Comparison of ENCODE assay signal across 8 cellular contexts in genomic region chr15:65792988-65793812, GRCh38. TPM values are rescaled to one million over a fixed set of nuclear protein-coding genes. Genes with fewer than 3 reads are reported as not detected.
DNase-seq lines count a peak whose midpoint lies in the region; ATAC-seq and TF ChIP-seq lines count a peak whose summit lies in the region.

No MANE protein-coding gene starts in this region.

- H3K27me3 ChIP-seq in SK-N-SH (ENCODE audit: insufficient read depth) (no peaks in the 10 kb centered on the region), iPS-20b (ENCODE audit: insufficient read depth, low read length) (peaks cover 6% of the 10 kb centered on the region; the same call in 1 of the 2 replicates), stomach (no peaks in the 10 kb centered on the region)

- CTCF ChIA-PET in SK-N-SH (lab: Yijun Ruan, JAX): interaction anchor here (0.9 kb wide), 2 partner anchors 12 to 64 kb away, joined by 4 to 5 read pairs; no protein-coding TSS in a partner anchor

- H3K4me2 ChIP-seq in SK-N-SH: peak overlapping the region; percentile 68

- H3K9me3 Mint-ChIP-seq in activated T-helper 2 cell treated with anti-CD3 and anti-CD28 coated beads, Interferon-gamma antibody, Interleukin-2, Interleukin-4, amounts not matched to agents 10 μg/mL and 5 μg/mL and 100 μg/mL, durations not matched to agents 14 hours and 24 hours and 36 hours: no peaks in the 10 kb centered on the region

- H3K27ac ChIP-seq in SK-N-SH (ENCODE audit: low read depth in 2 of 2, low read length in 1 of 2) (peak overlapping the region; percentile 73 to 83; a peak in 2 of 4 replicates), iPS-20b (ENCODE audit: low read length) (peak overlapping the region; percentile 3), stomach (peak overlapping the region in 4 of 5 donors; percentile 99 to 100 (median 99))

- peak overlapping the region; percentile 87 for H3K4me3 Mint-ChIP-seq in activated T-helper 2 cell treated with anti-CD3 and anti-CD28 coated beads, Interferon-gamma antibody, Interleukin-2, Interleukin-4, amounts not matched to agents 10 μg/mL and 5 μg/mL and 100 μg/mL, durations not matched to agents 14 hours and 24 hours and 36 hours (ENCODE audit: low read depth)

- peaks cover 60% of the 10 kb centered on the region for H3K4me1 Mint-ChIP-seq in activated T-helper 2 cell treated with anti-CD3 and anti-CD28 coated beads, Interferon-gamma antibody, Interleukin-2, Interleukin-4, amounts not matched to agents 10 μg/mL and 5 μg/mL and 100 μg/mL, durations not matched to agents 14 hours and 24 hours and 36 hours (ENCODE audit: low read depth)

- TF ChIP-seq RAD21 in SK-N-SH (IDR thresholded peaks at IDR 0.05; ENCODE audit: low read length): no peak

- ATAC-seq in SK-N-SH treated with all-trans-retinoic acid at 6 μM for 48 hours: no peak
- ATAC-seq in GM18861 (IDR thresholded peaks at IDR 0.05; ENCODE audit: unreplicated experiment): no peak
- no peak for ATAC-seq in HG02798 (IDR thresholded peaks at IDR 0.05; ENCODE audit: poor library complexity, unreplicated experiment)

- no peaks in the 10 kb centered on the region for H3K9me2 ChIP-seq in SK-N-SH

- TF ChIP-seq EP300 in SK-N-SH (IDR thresholded peaks at IDR 0.05; ENCODE audit: borderline replicate concordance in 1 of 2, low read depth in 1 of 2, low read length in 1 of 2) (no peak), stomach (IDR thresholded peaks at IDR 0.05) (no peak)

- POLR2A ChIA-PET in SK-N-SH (lab: Yijun Ruan, JAX): interaction anchor here (2.9 kb wide), 1 partner anchor 76 kb away, joined by 12 read pairs; the partner anchor contains the start of gene RAB11A

- WGBS in SK-N-SH (ENCODE audit: low lambda C conversion rate): 94% methylated on average over 13 of the region's 13 CpGs
- 91 to 97% (median 96%) methylated on average over 13 of the region's 13 CpGs for WGBS in stomach, 5 donors

- DNase-seq in SK-N-SH (no peak), stomach (no peak), NCI-H2227 treated with DMSO at 0.1 percent for 48 hours (lab: John Stamatoyannopoulos, UW) (no peak)
- no peak for DNase-seq in activated T-helper 2 cell treated with anti-CD3 and anti-CD28 coated beads, Interferon-gamma antibody, Interleukin-2, Interleukin-4, amounts not matched to agents 10 μg/mL and 5 μg/mL and 100 μg/mL, durations not matched to agents 14 hours and 24 hours and 36 hours (ENCODE audit: low spot score)

- no peak for TF ChIP-seq CTCF in SK-N-SH (IDR thresholded peaks at IDR 0.05)
- no peak for TF ChIP-seq CTCF in stomach (IDR thresholded peaks at IDR 0.05)

- no peaks in the 10 kb centered on the region for H4K20me1 ChIP-seq in SK-N-SH (ENCODE audit: insufficient read depth)

- peaks cover 26% of the 10 kb centered on the region for H3K79me2 ChIP-seq in SK-N-SH (ENCODE audit: insufficient read depth)

- intact Hi-C loops in activated T-helper 2 cell treated with anti-CD3 and anti-CD28 coated beads, Interferon-gamma antibody, Interleukin-2, Interleukin-4, amounts not matched to agents 10 μg/mL and 5 μg/mL and 100 μg/mL, durations not matched to agents 14 hours and 24 hours and 36 hours (cut with micrococcal nuclease): loop anchor here (1.0 to 2.0 kb wide), 3 partner anchors 12 to 36 kb away; no protein-coding TSS in a partner anchor
- intact Hi-C loops in stomach (cut with DNase I; ENCODE audit: low total_unique reads): no loop called here

- no peaks in the 10 kb centered on the region for H3K27me3 Mint-ChIP-seq in activated T-helper 2 cell treated with anti-CD3 and anti-CD28 coated beads, Interferon-gamma antibody, Interleukin-2, Interleukin-4, amounts not matched to agents 10 μg/mL and 5 μg/mL and 100 μg/mL, durations not matched to agents 14 hours and 24 hours and 36 hours (ENCODE audit: low read depth)

- H3K9ac ChIP-seq in SK-N-SH (peak overlapping the region; percentile 69), iPS-20b (ENCODE audit: low read depth, low read length) (peak overlapping the region; percentile 84)

- peak overlapping the region; percentile 68 to 79 for H3K4me3 ChIP-seq in SK-N-SH (ENCODE audit: low read depth in 2 of 2, low read length in 1 of 2)
- peak overlapping the region; percentile 95 for H3K4me3 ChIP-seq in iPS-20b (ENCODE audit: low read length)
- peak overlapping the region; percentile 71 to 99 (median 88) for H3K4me3 ChIP-seq in stomach

- peaks cover 0 to 6% of the 10 kb centered on the region in 2 experiments; a peak in 3 of 4 replicates for H3K4me1 ChIP-seq in SK-N-SH (ENCODE audit: control insufficient read depth in 1 of 2, insufficient read depth in 2 of 2, low read depth in 1 of 2, low read length in 1 of 2)
- H3K4me1 ChIP-seq in iPS-20b (ENCODE audit: insufficient read depth, low read length): no peaks in the 10 kb centered on the region
- H3K4me1 ChIP-seq in stomach: peaks cover 8 to 34% (median 23%) of the 10 kb centered on the region in 4 donors

- peaks cover 3% of the 10 kb centered on the region for H3F3A ChIP-seq in SK-N-SH (replicated peaks; ENCODE audit: insufficient read depth)

- H3K9me3 ChIP-seq in SK-N-SH: no peaks in the 10 kb centered on the region
- no peaks in the 10 kb centered on the region for H3K9me3 ChIP-seq in iPS-20b (ENCODE audit: insufficient read depth, low read depth, low read length)
- no peaks in the 10 kb centered on the region for H3K9me3 ChIP-seq in stomach

- no peak for TF ChIP-seq POLR2A in stomach (IDR thresholded peaks at IDR 0.05)

- peak overlapping the region; percentile 83 for H2AFZ ChIP-seq in SK-N-SH (ENCODE audit: low read depth)

- H3K27ac Mint-ChIP-seq in activated T-helper 2 cell treated with anti-CD3 and anti-CD28 coated beads, Interferon-gamma antibody, Interleukin-2, Interleukin-4, amounts not matched to agents 10 μg/mL and 5 μg/mL and 100 μg/mL, durations not matched to agents 14 hours and 24 hours and 36 hours: peak overlapping the region; percentile 99

- no peaks in the 10 kb centered on the region for H3K36me3 ChIP-seq in SK-N-SH (replicated peaks in 1 of 2; ENCODE audit: control insufficient read depth in 1 of 2, insufficient read depth in 2 of 2, low read length in 1 of 2)
- H3K36me3 ChIP-seq in iPS-20b (ENCODE audit: insufficient read depth, low read depth, low read length): no peaks in the 10 kb centered on the region
- H3K36me3 ChIP-seq in stomach: no peaks in the 10 kb centered on the region

- peaks cover 10% of the 10 kb centered on the region for H3K36me3 Mint-ChIP-seq in activated T-helper 2 cell treated with anti-CD3 and anti-CD28 coated beads, Interferon-gamma antibody, Interleukin-2, Interleukin-4, amounts not matched to agents 10 μg/mL and 5 μg/mL and 100 μg/mL, durations not matched to agents 14 hours and 24 hours and 36 hours (ENCODE audit: low read depth)

TF ChIP-seq in SK-N-SH, 30 proteins besides CTCF, POLR2A, EP300 and RAD21 (continues in another document):
- TF ChIP-seq NRF1 (IDR thresholded peaks at IDR 0.05; ENCODE audit: low read depth, low read length): no peak
- TF ChIP-seq TEAD4 (IDR thresholded peaks at IDR 0.05; ENCODE audit: borderline replicate concordance, insufficient read depth): no peak
- no peak for TF ChIP-seq MXI1 (IDR thresholded peaks at IDR 0.05; ENCODE audit: low read depth, low read length)
- TF ChIP-seq RCOR1 (IDR thresholded peaks at IDR 0.05; ENCODE audit: low read length): no peak

TF ChIP-seq in SK-N-SH treated with all-trans-retinoic acid at 6 μM for 48 hours, 23 proteins besides CTCF, POLR2A, EP300 and RAD21 (continues in another document):
- no peak for TF ChIP-seq BACH2 (CRISPR knock-in tag; IDR thresholded peaks at IDR 0.05; ENCODE audit: borderline replicate concordance)
- TF ChIP-seq ZC3H10 (CRISPR knock-in tag; IDR thresholded peaks at IDR 0.05): no peak
- no peak for TF ChIP-seq GLIS3 (CRISPR knock-in tag; IDR thresholded peaks at IDR 0.05)
- no peak for TF ChIP-seq TOX (CRISPR knock-in tag; IDR thresholded peaks at IDR 0.05; ENCODE audit: borderline replicate concordance)
- no peak for TF ChIP-seq ZNF70 (CRISPR knock-in tag; IDR thresholded peaks at IDR 0.05)
- TF ChIP-seq ZNF565 (CRISPR knock-in tag; conservative IDR thresholded peaks at IDR 0.05; ENCODE audit: low read depth): no peak
- TF ChIP-seq CSDC2 (CRISPR knock-in tag; IDR thresholded peaks at IDR 0.05): no peak
- no peak for TF ChIP-seq POU6F1 (CRISPR knock-in tag; IDR thresholded peaks at IDR 0.05; ENCODE audit: borderline replicate concordance, low read depth)
- no peak for TF ChIP-seq CSRNP3 (CRISPR knock-in tag; IDR thresholded peaks at IDR 0.05)

RNA-seq across cellular contexts. Expression of gene DENND4A, which starts 1.1 kb away (rescaled TPM):
- 2.5 and 3.2 TPM in 2 replicates for polyA plus RNA-seq in SK-N-SH (2012; rRNA removed)
- 3.5 and 4.1 TPM in 2 replicates for polyA plus RNA-seq in SK-N-SH (2012; cell fraction: cytosol; rRNA removed)
- 2.8 and 6.6 TPM in 2 replicates for polyA plus RNA-seq in SK-N-SH (2012; cell fraction: nucleus; rRNA removed)
- total RNA-seq in activated T-helper 2 cell treated with anti-CD3 and anti-CD28 coated beads, Interferon-gamma antibody, Interleukin-2, Interleukin-4, amounts not matched to agents 10 μg/mL and 5 μg/mL and 100 μg/mL, durations not matched to agents 14 hours and 24 hours and 36 hours: 62.3 and 65.8 TPM in 2 replicates
- total RNA-seq in stomach: 10 to 100 TPM; 21.1 to 60.6 (median 32.0) TPM
- 1 to 10 TPM; 5.0 to 7.9 (median 7.4) TPM for polyA plus RNA-seq in stomach

Comparison
In these comparisons a context has a peak if more than half of its experiments do, and no peak if none do; other contexts are left out.
1. H3K27ac ChIP-seq: peak in every context shown above with its lines; median percentile 99 in stomach; 78 in SK-N-SH; 3 in iPS-20b.